Comparison of ENCODE assay signal across 18 cellular contexts in the genomic region with DNA sequence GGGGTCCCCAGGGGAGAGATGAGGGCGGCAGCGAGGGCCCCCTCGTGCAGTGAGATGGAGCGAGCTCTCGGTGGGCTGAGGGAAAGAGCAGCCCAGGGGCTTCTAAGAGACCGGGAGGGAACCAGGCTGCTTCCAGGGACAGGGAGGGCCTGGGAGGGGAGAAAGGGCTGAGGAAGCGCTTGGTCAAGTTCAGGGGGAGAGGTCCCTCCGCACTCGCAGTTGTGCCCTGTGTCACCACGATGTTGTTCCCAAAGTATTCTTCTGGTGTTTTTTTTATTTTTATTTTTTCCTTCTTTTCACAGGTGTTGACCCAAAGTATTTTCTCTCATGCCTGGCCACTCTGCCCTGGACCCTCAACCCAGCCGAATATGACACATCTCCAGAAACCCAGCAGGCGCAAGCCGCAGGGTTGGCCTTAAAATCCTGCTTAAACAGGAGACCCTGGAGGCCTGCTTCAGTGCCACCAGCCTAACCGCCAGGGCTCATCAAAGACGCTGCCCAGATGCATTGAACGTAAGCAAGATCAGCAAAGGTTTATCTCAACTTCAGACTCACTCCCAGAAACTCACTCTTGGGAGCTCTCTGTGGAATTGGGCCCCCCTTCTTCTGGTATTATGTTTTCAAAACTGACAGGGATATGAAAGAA. TPM values are rescaled to one million over a fixed set of nuclear protein-coding genes. Genes with fewer than 3 reads are reported as not detected.
DNase-seq lines count a peak whose midpoint lies in the region; ATAC-seq and TF ChIP-seq lines count a peak whose summit lies in the region.
"Had no signal": no experiment of that assay in that cellular context is flagged by ENCODE, and none has a peak within 500 bp of the region (broad histone marks: within the 10 kb centered on the region; RNA-seq: fewer than 3 reads in every experiment).

No MANE protein-coding gene starts in this region.

- in situ Hi-C loops in Panc1 (cut with HindIII; ENCODE audit: low pct_unique_long_range_greater_than_20kb, low sequenced_read_pairs): no loop called here

- no peaks in the 10 kb centered on the region for H3K9me3 ChIP-seq in Panc1 (ENCODE audit: control insufficient read depth, insufficient read depth, low read depth, low read length)
- no peaks in the 10 kb centered on the region for H3K9me3 ChIP-seq in iPS-18a (ENCODE audit: control insufficient read depth, low read depth, low read length)
- H3K9me3 ChIP-seq: sigmoid colon had no signal

- POLR2A ChIA-PET in Panc1 (lab: Charles Lee): interaction anchor here (0.6 kb wide), 2 partner anchors 188 to 197 kb away, joined by 6 to 7 read pairs; no protein-coding TSS in a partner anchor

- peaks cover 75% of the 10 kb centered on the region for H3K4me1 ChIP-seq in Panc1 (ENCODE audit: control insufficient read depth, insufficient read depth, low read length)
- peaks cover 10% of the 10 kb centered on the region for H3K4me1 ChIP-seq in iPS-18a (ENCODE audit: control insufficient read depth, low read depth, low read length)

- H3K36me3 Mint-ChIP-seq in stimulated activated naive B cell treated with anti-CD40 and anti-IgM and Interleukin-4, amounts not matched to agents 10 μg/mL and 1 μg/mL and 100 μg/mL, for 72 hours: peaks cover 0 to 12% of the 10 kb centered on the region in 2 donors
- H3K36me3 Mint-ChIP-seq in activated CD8-positive, alpha-beta memory T cell treated with anti-CD3 and anti-CD28 coated beads, Interleukin-2, amount 10 ng/mL, durations not matched to agents 7 days and 5 days: no peaks in the 10 kb centered on the region
- H3K36me3 Mint-ChIP-seq: activated naive CD4-positive, alpha-beta T cell treated with anti-CD3 and anti-CD28 coated beads, Interleukin-2, amount 50 U/mL, for 24 hours; natural killer cell treated with Interleukin-12 subunit alpha and Interleukin-12 subunit beta and Interleukin-15 and Interleukin-18, amount 100 ng/mL, for 72 hours had no signal

- no peak overlapping the region for H3K4me3 Mint-ChIP-seq in stimulated activated naive B cell treated with anti-CD40 and anti-IgM and Interleukin-4, amounts not matched to agents 10 μg/mL and 1 μg/mL and 100 μg/mL, for 72 hours
- H3K4me3 Mint-ChIP-seq in activated CD8-positive, alpha-beta memory T cell treated with anti-CD3 and anti-CD28 coated beads, Interleukin-2, amount 10 ng/mL, durations not matched to agents 7 days and 5 days: no peak overlapping the region
- H3K4me3 Mint-ChIP-seq: activated naive CD4-positive, alpha-beta T cell treated with anti-CD3 and anti-CD28 coated beads, Interleukin-2, amount 50 U/mL, for 24 hours; natural killer cell treated with Interleukin-12 subunit alpha and Interleukin-12 subunit beta and Interleukin-15 and Interleukin-18, amount 100 ng/mL, for 72 hours had no signal

- TF ChIP-seq CTCF in Panc1 (IDR thresholded peaks at IDR 0.05): no peak

- H3K27me3 Mint-ChIP-seq in stimulated activated naive B cell treated with anti-CD40 and anti-IgM and Interleukin-4, amounts not matched to agents 10 μg/mL and 1 μg/mL and 100 μg/mL, for 72 hours: peaks cover 42 to 68% of the 10 kb centered on the region in 2 donors
- H3K27me3 Mint-ChIP-seq in activated CD8-positive, alpha-beta memory T cell treated with anti-CD3 and anti-CD28 coated beads, Interleukin-2, amount 10 ng/mL, durations not matched to agents 7 days and 5 days: peaks cover 33% of the 10 kb centered on the region

- H3K4me3 ChIP-seq in Panc1 (ENCODE audit: low read depth in 2 of 2, low read length in 2 of 2) (peak overlapping the region in 1 of 2 experiments; percentile 12; a peak in 3 of 4 replicates), iPS-18a (ENCODE audit: low read length) (peak overlapping the region; percentile 48)
- H3K4me3 ChIP-seq: cardiac muscle cell had no signal

- H3K36me3 ChIP-seq in Panc1 (ENCODE audit: control insufficient read depth, insufficient read depth, low read length): 0 out of 2 replicates have a peak, but pooled peaks cover 2% of the 10 kb centered on the region
- no peaks in the 10 kb centered on the region for H3K36me3 ChIP-seq in iPS-18a (ENCODE audit: control insufficient read depth, low read depth, low read length)
- H3K36me3 ChIP-seq: cardiac muscle cell had no signal

- H3K9me3 Mint-ChIP-seq in stimulated activated naive B cell treated with anti-CD40 and anti-IgM and Interleukin-4, amounts not matched to agents 10 μg/mL and 1 μg/mL and 100 μg/mL, for 72 hours: peaks cover 0 to 4% of the 10 kb centered on the region in 2 donors
- H3K9me3 Mint-ChIP-seq in activated CD8-positive, alpha-beta memory T cell treated with anti-CD3 and anti-CD28 coated beads, Interleukin-2, amount 10 ng/mL, durations not matched to agents 7 days and 5 days (ENCODE audit: low read depth): no peaks in the 10 kb centered on the region
- H3K9me3 Mint-ChIP-seq: activated naive CD4-positive, alpha-beta T cell treated with anti-CD3 and anti-CD28 coated beads, Interleukin-2, amount 50 U/mL, for 24 hours; natural killer cell treated with Interleukin-12 subunit alpha and Interleukin-12 subunit beta and Interleukin-15 and Interleukin-18, amount 100 ng/mL, for 72 hours had no signal

- H3K27ac Mint-ChIP-seq in stimulated activated naive B cell treated with anti-CD40 and anti-IgM and Interleukin-4, amounts not matched to agents 10 μg/mL and 1 μg/mL and 100 μg/mL, for 72 hours: peak overlapping the region; percentile 37
- H3K27ac Mint-ChIP-seq in activated CD8-positive, alpha-beta memory T cell treated with anti-CD3 and anti-CD28 coated beads, Interleukin-2, amount 10 ng/mL, durations not matched to agents 7 days and 5 days: no peak overlapping the region
- H3K27ac Mint-ChIP-seq: activated naive CD4-positive, alpha-beta T cell treated with anti-CD3 and anti-CD28 coated beads, Interleukin-2, amount 50 U/mL, for 24 hours; natural killer cell treated with Interleukin-12 subunit alpha and Interleukin-12 subunit beta and Interleukin-15 and Interleukin-18, amount 100 ng/mL, for 72 hours had no signal

- no TSS peak for BruUV-seq in Panc1 (replicated peaks; lab: Mats Ljungman, UMichigan)

- DNase-seq in Panc1 (ENCODE audit: low read depth, low spot score): no peak
- DNase-seq in stimulated activated naive B cell treated with anti-CD40 and anti-IgM and Interleukin-4, amounts not matched to agents 10 μg/mL and 1 μg/mL and 100 μg/mL, for 72 hours: no peak
- DNase-seq in activated CD8-positive, alpha-beta memory T cell treated with anti-CD3 and anti-CD28 coated beads, Interleukin-2, amount 10 ng/mL, durations not matched to agents 7 days and 5 days: no peak
- DNase-seq: activated CD8-positive, alpha-beta memory T cell treated with anti-CD3 and anti-CD28 coated beads, Interleukin-2, amount 50 U/mL, for 48 hours; C1 segment of cervical spinal cord; DMS79 treated with DMSO at 0.1 percent for 48 hours; Karpas-422; NCI-H1436; NCI-H510A; PC-3; sigmoid colon; stimulated activated CD4-positive, alpha-beta T cell treated with anti-CD3 and anti-CD28 coated beads, Interleukin-4, amount 100 ng/mL, for 24 hours had no signal

- intact Hi-C loops in Panc1 (cut with micrococcal nuclease; ENCODE audit: unreplicated experiment): loop anchor here (5.0 kb wide), 1 partner anchor 143 kb away; no protein-coding TSS in a partner anchor

- H3K27me3 ChIP-seq in Panc1 (ENCODE audit: control insufficient read depth, insufficient read depth, low read length) (no peaks in the 10 kb centered on the region), iPS-18a (ENCODE audit: control insufficient read depth, insufficient read depth, low read length) (peaks cover 18% of the 10 kb centered on the region)
- H3K27me3 ChIP-seq: cardiac muscle cell had no signal

- peak overlapping the region; percentile 88 for H3K27ac ChIP-seq in Panc1 (ENCODE audit: low read length)
- H3K27ac ChIP-seq in iPS-18a (ENCODE audit: low read length): no peak overlapping the region
- H3K27ac ChIP-seq: cardiac muscle cell had no signal

- CTCF ChIA-PET in Panc1 (lab: Charles Lee): interaction anchor here (0.6 kb wide), 1 partner anchor 47 kb away, joined by 3 read pairs; no protein-coding TSS in a partner anchor
- CTCF ChIA-PET in activated CD8-positive, alpha-beta memory T cell treated with anti-CD3 and anti-CD28 coated beads, Interleukin-2, amount 10 ng/mL, durations not matched to agents 7 days and 5 days (lab: Charles Lee): no interaction called here

- peaks cover 14 to 20% of the 10 kb centered on the region in 2 donors for H3K4me1 Mint-ChIP-seq in stimulated activated naive B cell treated with anti-CD40 and anti-IgM and Interleukin-4, amounts not matched to agents 10 μg/mL and 1 μg/mL and 100 μg/mL, for 72 hours
- H3K4me1 Mint-ChIP-seq in activated CD8-positive, alpha-beta memory T cell treated with anti-CD3 and anti-CD28 coated beads, Interleukin-2, amount 10 ng/mL, durations not matched to agents 7 days and 5 days: no peaks in the 10 kb centered on the region

- ATAC-seq in Panc1 (no peak), HG03025 (IDR thresholded peaks at IDR 0.05; ENCODE audit: low FRiP score, unreplicated experiment) (no peak)
- ATAC-seq in stimulated activated naive B cell treated with anti-CD40 and anti-IgM and Interleukin-4, amounts not matched to agents 10 μg/mL and 1 μg/mL and 100 μg/mL, for 72 hours (replicated peaks): no peak
- no peak for ATAC-seq in activated CD8-positive, alpha-beta memory T cell treated with anti-CD3 and anti-CD28 coated beads, Interleukin-2, amount 10 ng/mL, durations not matched to agents 7 days and 5 days
- ATAC-seq: natural killer cell treated with Interleukin-12 subunit alpha and Interleukin-12 subunit beta and Interleukin-15 and Interleukin-18, amount 100 ng/mL, for 72 hours; PC-3 had no signal

- no peak overlapping the region for H3K9ac ChIP-seq in iPS-18a (ENCODE audit: low read length)

RNA-seq across cellular contexts. Expression of a gene that starts 16.2 kb away (rescaled TPM):
- total RNA-seq in Panc1 (2021; ENCODE audit: unreplicated experiment): 491 TPM
- polyA plus RNA-seq in Panc1 (2012; ENCODE audit: insufficient read length): 322 TPM
- total RNA-seq in activated CD8-positive, alpha-beta memory T cell treated with anti-CD3 and anti-CD28 coated beads, Interleukin-2, amount 10 ng/mL, durations not matched to agents 7 days and 5 days: 1 to 10 TPM in 1 of 2 experiments, not detected in 1; 2.1 TPM

RNA-seq across cellular contexts. Expression of a gene that starts 45.0 kb away (rescaled TPM):
- total RNA-seq in Panc1 (2021; ENCODE audit: unreplicated experiment): 2.6 TPM
- 1.9 TPM for polyA plus RNA-seq in Panc1 (2012; ENCODE audit: insufficient read length)
- total RNA-seq in activated CD8-positive, alpha-beta memory T cell treated with anti-CD3 and anti-CD28 coated beads, Interleukin-2, amount 10 ng/mL, durations not matched to agents 7 days and 5 days: not detected
- total RNA-seq: natural killer cell treated with Interleukin-12 subunit alpha and Interleukin-12 subunit beta and Interleukin-15 and Interleukin-18, amount 100 ng/mL, for 72 hours had no signal

RNA-seq across cellular contexts. Expression of a gene that starts 55.5 kb away (rescaled TPM):
- not detected for total RNA-seq in Panc1 (2021; ENCODE audit: unreplicated experiment)
- not detected for polyA plus RNA-seq in Panc1 (2012; ENCODE audit: insufficient read length)
- not detected for total RNA-seq in activated CD8-positive, alpha-beta memory T cell treated with anti-CD3 and anti-CD28 coated beads, Interleukin-2, amount 10 ng/mL, durations not matched to agents 7 days and 5 days
- total RNA-seq: cardiac muscle cell; natural killer cell treated with Interleukin-12 subunit alpha and Interleukin-12 subunit beta and Interleukin-15 and Interleukin-18, amount 100 ng/mL, for 72 hours; PC-3; sigmoid colon; urinary bladder had no signal
- polyA plus RNA-seq: cardiac muscle cell, urinary bladder had no signal

Comparison
In these comparisons a context has a peak if more than half of its experiments do, and no peak if none do; other contexts are left out.
1. RNA of a gene that starts 16.2 kb away (total RNA-seq): 491 TPM in Panc1 (single experiment); 2.1 TPM in activated CD8-positive, alpha-beta memory T cell treated with anti-CD3 and anti-CD28 coated beads, Interleukin-2, amount 10 ng/mL, durations not matched to agents 7 days and 5 days; every median in the first group is over 100 times any median in the second.